In the genomic region with DNA sequence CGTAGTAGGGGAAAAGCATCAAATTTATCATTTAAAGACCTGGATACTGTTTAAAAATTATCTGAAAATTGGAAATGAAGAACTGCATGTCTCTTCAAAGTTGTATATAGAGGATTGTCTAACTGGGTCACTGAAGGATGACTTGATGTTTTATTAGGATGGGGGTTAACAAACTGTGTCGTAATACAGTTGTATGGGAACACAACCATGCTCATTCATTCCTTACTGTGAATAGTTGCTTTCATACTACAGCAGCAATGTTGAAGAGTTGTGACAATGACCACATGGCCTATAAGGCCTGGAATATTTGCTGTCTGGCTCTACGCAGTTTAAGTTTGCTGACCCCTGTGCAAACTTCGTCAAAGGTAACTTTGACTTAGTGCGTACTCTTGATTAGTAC, we compare ENCODE assay signal across 23 cellular contexts.
"Had no signal": no experiment of that assay in that cellular context is flagged by ENCODE, and none has a peak within 500 bp of the region (broad histone marks: within the 10 kb centered on the region; RNA-seq: fewer than 3 reads in every experiment).

No MANE protein-coding gene starts in this region.

- H3K4me2 ChIP-seq: hepatocyte had no signal

- H3K36me3 Mint-ChIP-seq: natural killer cell had no signal

- ATAC-seq: heart left ventricle; left lung; natural killer cell; pancreas; sciatic nerve; stimulated activated naive B cell treated with anti-CD40 and anti-IgM and Interleukin-4, amounts not matched to agents 10 μg/mL and 1 μg/mL and 100 μg/mL, for 72 hours; stimulated activated naive CD8-positive, alpha-beta T cell treated with anti-CD3 and anti-CD28 coated beads, Interleukin-15, amount 100 ng/mL, for 72 hours had no signal

- H3K9me3 ChIP-seq: colonic mucosa, esophagus muscularis mucosa, heart left ventricle, left lung, neutrophil, pancreas, spleen, thyroid gland, vagina had no signal

- H3K36me3 ChIP-seq: colonic mucosa, neutrophil, thyroid gland, vagina had no signal

- H2AFZ ChIP-seq: hepatocyte had no signal

- DNase-seq: colonic mucosa; effector CD8-positive, alpha-beta T cell; endodermal cell; heart left ventricle; kidney; left lung; natural killer cell; pancreas; spleen; stimulated activated CD4-positive, alpha-beta T cell treated with anti-CD3 and anti-CD28 coated beads, Interleukin-2, amount 100 ng/mL, for 48 hours; stimulated activated naive B cell treated with anti-CD40 and anti-IgM and Interleukin-4, amounts not matched to agents 10 μg/mL and 1 μg/mL and 100 μg/mL, for 72 hours; stimulated activated naive CD8-positive, alpha-beta T cell treated with anti-CD3 and anti-CD28 coated beads, Interleukin-15, amount 100 ng/mL, for 72 hours; thyroid gland; trophoblast cell had no signal

- H3K4me3 ChIP-seq: colonic mucosa, esophagus muscularis mucosa, heart left ventricle, hepatocyte, left lung, pancreas, spleen, thyroid gland, vagina had no signal

- H3K9me3 Mint-ChIP-seq: central memory CD8-positive, alpha-beta T cell; dendritic cell treated with granulocyte-macrophage colony-stimulating factor and Interleukin-4, amounts not matched to agents 40 ng/mL and 50 ng/mL, for 4 days; endodermal cell; natural killer cell; stimulated activated naive B cell treated with anti-CD40 and anti-IgM and Interleukin-4, amounts not matched to agents 10 μg/mL and 1 μg/mL and 100 μg/mL, for 72 hours; stimulated activated naive CD8-positive, alpha-beta T cell treated with anti-CD3 and anti-CD28 coated beads, Interleukin-15, amount 100 ng/mL, for 72 hours had no signal

- H3K27me3 ChIP-seq: colonic mucosa, esophagus muscularis mucosa, heart left ventricle, hepatocyte, left lung, neutrophil, pancreas, spleen, thyroid gland, vagina had no signal

- H3K4me3 Mint-ChIP-seq: central memory CD8-positive, alpha-beta T cell; dendritic cell treated with granulocyte-macrophage colony-stimulating factor and Interleukin-4, amounts not matched to agents 40 ng/mL and 50 ng/mL, for 4 days; endodermal cell; natural killer cell; stimulated activated naive B cell treated with anti-CD40 and anti-IgM and Interleukin-4, amounts not matched to agents 10 μg/mL and 1 μg/mL and 100 μg/mL, for 72 hours; stimulated activated naive CD8-positive, alpha-beta T cell treated with anti-CD3 and anti-CD28 coated beads, Interleukin-15, amount 100 ng/mL, for 72 hours had no signal

- H3K4me1 ChIP-seq: colonic mucosa, esophagus muscularis mucosa, heart left ventricle, pancreas, spleen, thyroid gland, vagina had no signal

- H3K27me3 Mint-ChIP-seq: central memory CD8-positive, alpha-beta T cell; dendritic cell treated with granulocyte-macrophage colony-stimulating factor and Interleukin-4, amounts not matched to agents 40 ng/mL and 50 ng/mL, for 4 days; progenitor cell of endocrine pancreas; stimulated activated naive B cell treated with anti-CD40 and anti-IgM and Interleukin-4, amounts not matched to agents 10 μg/mL and 1 μg/mL and 100 μg/mL, for 72 hours; stimulated activated naive CD8-positive, alpha-beta T cell treated with anti-CD3 and anti-CD28 coated beads, Interleukin-15, amount 100 ng/mL, for 72 hours had no signal

- H3K4me1 Mint-ChIP-seq: central memory CD8-positive, alpha-beta T cell; stimulated activated naive CD8-positive, alpha-beta T cell treated with anti-CD3 and anti-CD28 coated beads, Interleukin-15, amount 100 ng/mL, for 72 hours had no signal

- H3K27ac Mint-ChIP-seq: dendritic cell treated with granulocyte-macrophage colony-stimulating factor and Interleukin-4, amounts not matched to agents 40 ng/mL and 50 ng/mL, for 4 days; endodermal cell; natural killer cell; progenitor cell of endocrine pancreas; stimulated activated naive B cell treated with anti-CD40 and anti-IgM and Interleukin-4, amounts not matched to agents 10 μg/mL and 1 μg/mL and 100 μg/mL, for 72 hours; stimulated activated naive CD8-positive, alpha-beta T cell treated with anti-CD3 and anti-CD28 coated beads, Interleukin-15, amount 100 ng/mL, for 72 hours had no signal

- H3K79me2 ChIP-seq: hepatocyte had no signal

- H3K27ac ChIP-seq: colonic mucosa, epithelial cell of prostate, esophagus muscularis mucosa, heart left ventricle, hepatocyte, left lung, neutrophil, pancreas, spleen, thyroid gland, vagina had no signal
